ENCODE assay signal across 10 cellular contexts in genomic region chr11:125881291-125881690, GRCh38. TPM values are rescaled to one million over a fixed set of nuclear protein-coding genes. Genes with fewer than 3 reads are reported as not detected.
"Had no signal": no experiment of that assay in that cellular context is flagged by ENCODE, and none has a peak within 500 bp of the region (broad histone marks: within the 10 kb centered on the region; RNA-seq: fewer than 3 reads in every experiment).

No MANE protein-coding gene starts in this region.

- H3K4me3 Mint-ChIP-seq: HFFc6 had no signal

- H3K27ac ChIP-seq: GM23248 had no signal

- H3K27ac Mint-ChIP-seq: HFFc6 had no signal

- DNase-seq: GM23248, GOT3, H7, HFFc6, IMR-90 had no signal

- H3K9ac ChIP-seq: GM23248 had no signal

- H3K36me3 ChIP-seq: HAP-1 had no signal

- ATAC-seq: HCT116 had no signal

- H3K9me3 Mint-ChIP-seq: HFFc6 had no signal

- H3K4me1 ChIP-seq: HAP-1 had no signal

- H3K4me3 ChIP-seq: GM23248, HAP-1 had no signal

- H2AFZ ChIP-seq: GM23248 had no signal

- FAIRE-seq: HTR-8/SVneo had no signal

RNA-seq across cellular contexts. Expression of gene DDX25, which starts 23.0 kb away (rescaled TPM):
- total RNA-seq: GM23248, H4, HFFc6, HT-29 had no signal
- polyA plus RNA-seq: GM23248, IMR-90 had no signal

RNA-seq across cellular contexts. Expression of gene PATE4, which starts 48.2 kb away (rescaled TPM):
- total RNA-seq: GM23248, H4, H7, HFFc6, HT-29, IMR-90 had no signal
- polyA plus RNA-seq: GM23248, IMR-90 had no signal
